Comparison of ENCODE assay signal across 1 cellular context in genomic region chr6:44227138-44227770, GRCh38.
TF ChIP-seq lines count a peak whose summit lies in the region.

No MANE protein-coding gene starts in this region.

TF ChIP-seq in GM23338, 12 proteins besides CTCF, POLR2A, EP300 and RAD21:
- TF ChIP-seq POLR2AphosphoS5 (IDR thresholded peaks at IDR 0.05; ENCODE audit: low read depth), result no peak
- TF ChIP-seq, protein P1, sequence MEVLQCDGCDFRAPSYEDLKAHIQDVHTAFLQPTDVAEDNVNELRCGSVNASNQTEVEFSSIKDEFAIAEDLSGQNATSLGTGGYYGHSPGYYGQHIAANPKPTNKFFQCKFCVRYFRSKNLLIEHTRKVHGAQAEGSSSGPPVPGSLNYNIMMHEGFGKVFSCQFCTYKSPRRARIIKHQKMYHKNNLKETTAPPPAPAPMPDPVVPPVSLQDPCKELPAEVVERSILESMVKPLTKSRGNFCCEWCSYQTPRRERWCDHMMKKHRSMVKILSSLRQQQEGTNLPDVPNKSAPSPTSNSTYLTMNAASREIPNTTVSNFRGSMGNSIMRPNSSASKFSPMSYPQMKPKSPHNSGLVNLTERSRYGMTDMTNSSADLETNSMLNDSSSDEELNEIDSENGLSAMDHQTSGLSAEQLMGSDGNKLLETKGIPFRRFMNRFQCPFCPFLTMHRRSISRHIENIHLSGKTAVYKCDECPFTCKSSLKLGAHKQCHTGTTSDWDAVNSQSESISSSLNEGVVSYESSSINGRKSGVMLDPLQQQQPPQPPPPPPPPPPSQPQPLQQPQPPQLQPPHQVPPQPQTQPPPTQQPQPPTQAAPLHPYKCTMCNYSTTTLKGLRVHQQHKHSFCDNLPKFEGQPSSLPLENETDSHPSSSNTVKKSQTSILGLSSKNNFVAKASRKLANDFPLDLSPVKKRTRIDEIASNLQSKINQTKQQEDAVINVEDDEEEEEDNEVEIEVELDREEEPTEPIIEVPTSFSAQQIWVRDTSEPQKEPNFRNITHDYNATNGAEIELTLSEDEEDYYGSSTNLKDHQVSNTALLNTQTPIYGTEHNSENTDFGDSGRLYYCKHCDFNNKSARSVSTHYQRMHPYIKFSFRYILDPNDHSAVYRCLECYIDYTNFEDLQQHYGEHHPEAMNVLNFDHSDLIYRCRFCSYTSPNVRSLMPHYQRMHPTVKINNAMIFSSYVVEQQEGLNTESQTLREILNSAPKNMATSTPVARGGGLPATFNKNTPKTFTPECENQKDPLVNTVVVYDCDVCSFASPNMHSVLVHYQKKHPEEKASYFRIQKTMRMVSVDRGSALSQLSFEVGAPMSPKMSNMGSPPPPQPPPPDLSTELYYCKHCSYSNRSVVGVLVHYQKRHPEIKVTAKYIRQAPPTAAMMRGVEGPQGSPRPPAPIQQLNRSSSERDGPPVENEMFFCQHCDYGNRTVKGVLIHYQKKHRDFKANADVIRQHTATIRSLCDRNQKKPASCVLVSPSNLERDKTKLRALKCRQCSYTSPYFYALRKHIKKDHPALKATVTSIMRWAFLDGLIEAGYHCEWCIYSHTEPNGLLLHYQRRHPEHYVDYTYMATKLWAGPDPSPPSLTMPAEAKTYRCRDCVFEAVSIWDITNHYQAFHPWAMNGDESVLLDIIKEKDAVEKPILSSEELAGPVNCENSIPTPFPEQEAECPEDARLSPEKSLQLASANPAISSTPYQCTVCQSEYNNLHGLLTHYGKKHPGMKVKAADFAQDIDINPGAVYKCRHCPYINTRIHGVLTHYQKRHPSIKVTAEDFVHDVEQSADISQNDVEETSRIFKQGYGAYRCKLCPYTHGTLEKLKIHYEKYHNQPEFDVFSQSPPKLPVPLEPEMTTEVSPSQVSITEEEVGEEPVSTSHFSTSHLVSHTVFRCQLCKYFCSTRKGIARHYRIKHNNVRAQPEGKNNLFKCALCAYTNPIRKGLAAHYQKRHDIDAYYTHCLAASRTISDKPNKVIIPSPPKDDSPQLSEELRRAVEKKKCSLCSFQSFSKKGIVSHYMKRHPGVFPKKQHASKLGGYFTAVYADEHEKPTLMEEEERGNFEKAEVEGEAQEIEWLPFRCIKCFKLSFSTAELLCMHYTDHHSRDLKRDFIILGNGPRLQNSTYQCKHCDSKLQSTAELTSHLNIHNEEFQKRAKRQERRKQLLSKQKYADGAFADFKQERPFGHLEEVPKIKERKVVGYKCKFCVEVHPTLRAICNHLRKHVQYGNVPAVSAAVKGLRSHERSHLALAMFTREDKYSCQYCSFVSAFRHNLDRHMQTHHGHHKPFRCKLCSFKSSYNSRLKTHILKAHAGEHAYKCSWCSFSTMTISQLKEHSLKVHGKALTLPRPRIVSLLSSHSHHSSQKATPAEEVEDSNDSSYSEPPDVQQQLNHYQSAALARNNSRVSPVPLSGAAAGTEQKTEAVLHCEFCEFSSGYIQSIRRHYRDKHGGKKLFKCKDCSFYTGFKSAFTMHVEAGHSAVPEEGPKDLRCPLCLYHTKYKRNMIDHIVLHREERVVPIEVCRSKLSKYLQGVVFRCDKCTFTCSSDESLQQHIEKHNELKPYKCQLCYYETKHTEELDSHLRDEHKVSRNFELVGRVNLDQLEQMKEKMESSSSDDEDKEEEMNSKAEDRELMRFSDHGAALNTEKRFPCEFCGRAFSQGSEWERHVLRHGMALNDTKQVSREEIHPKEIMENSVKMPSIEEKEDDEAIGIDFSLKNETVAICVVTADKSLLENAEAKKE (CRISPR knock-in tag; IDR thresholded peaks at IDR 0.05), result no peak
- TF ChIP-seq, protein P2, sequence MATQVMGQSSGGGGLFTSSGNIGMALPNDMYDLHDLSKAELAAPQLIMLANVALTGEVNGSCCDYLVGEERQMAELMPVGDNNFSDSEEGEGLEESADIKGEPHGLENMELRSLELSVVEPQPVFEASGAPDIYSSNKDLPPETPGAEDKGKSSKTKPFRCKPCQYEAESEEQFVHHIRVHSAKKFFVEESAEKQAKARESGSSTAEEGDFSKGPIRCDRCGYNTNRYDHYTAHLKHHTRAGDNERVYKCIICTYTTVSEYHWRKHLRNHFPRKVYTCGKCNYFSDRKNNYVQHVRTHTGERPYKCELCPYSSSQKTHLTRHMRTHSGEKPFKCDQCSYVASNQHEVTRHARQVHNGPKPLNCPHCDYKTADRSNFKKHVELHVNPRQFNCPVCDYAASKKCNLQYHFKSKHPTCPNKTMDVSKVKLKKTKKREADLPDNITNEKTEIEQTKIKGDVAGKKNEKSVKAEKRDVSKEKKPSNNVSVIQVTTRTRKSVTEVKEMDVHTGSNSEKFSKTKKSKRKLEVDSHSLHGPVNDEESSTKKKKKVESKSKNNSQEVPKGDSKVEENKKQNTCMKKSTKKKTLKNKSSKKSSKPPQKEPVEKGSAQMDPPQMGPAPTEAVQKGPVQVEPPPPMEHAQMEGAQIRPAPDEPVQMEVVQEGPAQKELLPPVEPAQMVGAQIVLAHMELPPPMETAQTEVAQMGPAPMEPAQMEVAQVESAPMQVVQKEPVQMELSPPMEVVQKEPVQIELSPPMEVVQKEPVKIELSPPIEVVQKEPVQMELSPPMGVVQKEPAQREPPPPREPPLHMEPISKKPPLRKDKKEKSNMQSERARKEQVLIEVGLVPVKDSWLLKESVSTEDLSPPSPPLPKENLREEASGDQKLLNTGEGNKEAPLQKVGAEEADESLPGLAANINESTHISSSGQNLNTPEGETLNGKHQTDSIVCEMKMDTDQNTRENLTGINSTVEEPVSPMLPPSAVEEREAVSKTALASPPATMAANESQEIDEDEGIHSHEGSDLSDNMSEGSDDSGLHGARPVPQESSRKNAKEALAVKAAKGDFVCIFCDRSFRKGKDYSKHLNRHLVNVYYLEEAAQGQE (IDR thresholded peaks at IDR 0.05; ENCODE audit: unreplicated experiment), result no peak
- no peak for TF ChIP-seq EZH2phosphoT487 (IDR thresholded peaks at IDR 0.05; ENCODE audit: unreplicated experiment)
- no peak for TF ChIP-seq EZH2 (IDR thresholded peaks at IDR 0.05; ENCODE audit: low read depth, unreplicated experiment)
- no peak for TF ChIP-seq CREB1 (CRISPR knock-in tag; IDR thresholded peaks at IDR 0.05; ENCODE audit: low read depth)
- TF ChIP-seq ZNF331 (CRISPR knock-in tag; IDR thresholded peaks at IDR 0.05; ENCODE audit: low read depth), result no peak
- TF ChIP-seq, protein P3, sequence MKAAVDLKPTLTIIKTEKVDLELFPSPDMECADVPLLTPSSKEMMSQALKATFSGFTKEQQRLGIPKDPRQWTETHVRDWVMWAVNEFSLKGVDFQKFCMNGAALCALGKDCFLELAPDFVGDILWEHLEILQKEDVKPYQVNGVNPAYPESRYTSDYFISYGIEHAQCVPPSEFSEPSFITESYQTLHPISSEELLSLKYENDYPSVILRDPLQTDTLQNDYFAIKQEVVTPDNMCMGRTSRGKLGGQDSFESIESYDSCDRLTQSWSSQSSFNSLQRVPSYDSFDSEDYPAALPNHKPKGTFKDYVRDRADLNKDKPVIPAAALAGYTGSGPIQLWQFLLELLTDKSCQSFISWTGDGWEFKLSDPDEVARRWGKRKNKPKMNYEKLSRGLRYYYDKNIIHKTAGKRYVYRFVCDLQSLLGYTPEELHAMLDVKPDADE (IDR thresholded peaks at IDR 0.05), result no peak
- TF ChIP-seq STAT1 (IDR thresholded peaks at IDR 0.05; ENCODE audit: unreplicated experiment), result no peak
